In the genomic region with DNA sequence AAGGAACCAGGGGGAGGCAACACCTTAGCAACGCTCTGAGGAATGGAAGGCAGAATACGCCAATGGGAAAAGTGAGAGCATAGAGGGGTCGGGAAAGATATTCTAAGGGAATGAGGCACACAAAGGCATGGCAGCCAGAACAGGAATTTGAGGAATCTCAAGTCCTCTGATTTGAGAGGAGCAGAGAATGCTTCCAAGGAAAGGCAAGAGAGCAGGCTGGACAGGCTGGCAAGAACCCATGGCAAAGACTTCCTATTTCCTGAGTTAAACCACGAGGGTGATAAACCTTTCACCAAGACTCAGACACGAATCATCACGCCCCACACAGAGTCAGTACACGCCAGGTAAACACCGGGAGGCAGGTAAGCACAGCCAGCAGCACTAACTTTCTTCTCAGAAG, we compare ENCODE assay signal across 15 cellular contexts.
DNase-seq lines count a peak whose midpoint lies in the region; ATAC-seq and TF ChIP-seq lines count a peak whose summit lies in the region.
"Had no signal": no experiment of that assay in that cellular context is flagged by ENCODE, and none has a peak within 500 bp of the region (broad histone marks: within the 10 kb centered on the region; RNA-seq: fewer than 3 reads in every experiment).

No MANE protein-coding gene starts in this region.

- peaks cover 48% of the 10 kb centered on the region for H3K4me1 Mint-ChIP-seq in neural progenitor cell
- H3K4me1 Mint-ChIP-seq: T-cell had no signal

- CTCF ChIA-PET in RWPE1 (lab: Yijun Ruan, JAX), result no interaction called here

- H3K36me3 Mint-ChIP-seq in neural progenitor cell, result peaks cover 13% of the 10 kb centered on the region
- H3K36me3 Mint-ChIP-seq: CD8-positive, alpha-beta T cell; T-cell had no signal

- no peaks in the 10 kb centered on the region for H3K27me3 ChIP-seq in neural progenitor cell
- H3K27me3 ChIP-seq in heart right ventricle, result peaks cover 0 to 5% (median 0%) of the 10 kb centered on the region in 7 donors

- peaks cover 97% of the 10 kb centered on the region for H4K20me1 ChIP-seq in neural progenitor cell (ENCODE audit: low read depth)

- H3K4me1 ChIP-seq in neural progenitor cell (peaks cover 44% of the 10 kb centered on the region), heart right ventricle (peaks cover 0 to 21% (median 4%) of the 10 kb centered on the region in 9 donors)

- H3K9me3 Mint-ChIP-seq in neural progenitor cell, result peaks cover 2% of the 10 kb centered on the region
- H3K9me3 Mint-ChIP-seq: CD8-positive, alpha-beta T cell had no signal

- H3K9ac ChIP-seq in neural progenitor cell, result no peak overlapping the region

- DNase-seq in ELR (ENCODE audit: low read depth), result peak; percentile 60
- DNase-seq in RWPE1 (ENCODE audit: low spot score), result no peak
- DNase-seq in fibroblast of peridontal ligament (ENCODE audit: extremely low read depth), result peak; percentile 61
- peak; percentile 70 for DNase-seq in neural progenitor cell (ENCODE audit: low spot score)
- no peak for DNase-seq in NCI-H1048 (lab: John Stamatoyannopoulos, UW)
- DNase-seq in stimulated activated naive CD4-positive, alpha-beta T cell (lab: John Stamatoyannopoulos, UW), result no peak
- DNase-seq in heart right ventricle, result no peak
- DNase-seq: amniotic stem cell; CD8-positive, alpha-beta T cell; left cardiac atrium; NCI-H69; T-cell had no signal

- POLR2A ChIA-PET in RWPE1 (lab: Yijun Ruan, JAX; ENCODE audit: low non-redundant PET), result no interaction called here

- TF ChIP-seq CTCF in RWPE1 (conservative IDR thresholded peaks at IDR 0.05; ENCODE audit: low read depth) (no peak), neural progenitor cell (IDR thresholded peaks at IDR 0.05) (no peak), heart right ventricle (IDR thresholded peaks at IDR 0.05) (no peak)

- peak overlapping the region; percentile 69 for H3K4me2 ChIP-seq in neural progenitor cell

- intact Hi-C loops in heart right ventricle (cut with DNase I), result no loop called here

- H3K36me3 ChIP-seq in neural progenitor cell (no peaks in the 10 kb centered on the region), heart right ventricle (no peaks in the 10 kb centered on the region)
- H3K36me3 ChIP-seq: esophagus muscularis mucosa had no signal

- H3K27ac Mint-ChIP-seq in neural progenitor cell, result peak overlapping the region; percentile 43
- H3K27ac Mint-ChIP-seq: CD8-positive, alpha-beta T cell had no signal

- H3K79me2 ChIP-seq in neural progenitor cell (ENCODE audit: low read depth), result peaks cover 100% of the 10 kb centered on the region

- 44 to 55% methylated on average over 8 of the region's 8 CpGs for WGBS in heart right ventricle, 2 donors

- peak overlapping the region; percentile 18 for H3K4me3 ChIP-seq in neural progenitor cell
- no peak overlapping the region for H3K4me3 ChIP-seq in heart right ventricle
- H3K4me3 ChIP-seq: esophagus muscularis mucosa, GM12878 had no signal

- no peak overlapping the region for H2AFZ ChIP-seq in neural progenitor cell (replicated peaks)

- ATAC-seq in GM21367 (IDR thresholded peaks at IDR 0.05; ENCODE audit: unreplicated experiment), result no peak
- ATAC-seq in heart right ventricle, result no peak
- ATAC-seq: CD8-positive, alpha-beta T cell; GM12878; T-cell had no signal

- H3K9me3 ChIP-seq in neural progenitor cell (ENCODE audit: low read depth), result no peaks in the 10 kb centered on the region
- peaks cover 0 to 5% (median 0%) of the 10 kb centered on the region in 11 donors for H3K9me3 ChIP-seq in heart right ventricle
- H3K9me3 ChIP-seq: esophagus muscularis mucosa had no signal

- peaks cover 2% of the 10 kb centered on the region for H3K27me3 Mint-ChIP-seq in neural progenitor cell (ENCODE audit: insufficient read depth, low read depth)

- H3K27ac ChIP-seq in RWPE1 (peak overlapping the region; percentile 70), neural progenitor cell (peak overlapping the region; percentile 68), heart right ventricle (no peak overlapping the region)
- H3K27ac ChIP-seq: esophagus muscularis mucosa had no signal

- peaks cover 1% of the 10 kb centered on the region for H3F3A ChIP-seq in neural progenitor cell (ENCODE audit: low read depth)

- H3K4me3 Mint-ChIP-seq in neural progenitor cell, result no peak overlapping the region
- H3K4me3 Mint-ChIP-seq: CD8-positive, alpha-beta T cell; T-cell had no signal

Comparison
In these comparisons a context has a peak if more than half of its experiments do, and no peak if none do; other contexts are left out.
1. DNase-seq: peak in ELR (single experiment), fibroblast of peridontal ligament (single experiment) and neural progenitor cell (single experiment); none in RWPE1 (single experiment), NCI-H1048 (single experiment), stimulated activated naive CD4-positive, alpha-beta T cell (0 of 6) and heart right ventricle (0 of 2).
2. H3K27ac ChIP-seq: peak in RWPE1 (single experiment) and neural progenitor cell (single experiment); none in heart right ventricle (0 of 10).